ENCODE assay signal across 9 cellular contexts in genomic region chr4:123606946-123607542, GRCh38.
A peak's percentile ranks its signal among the peaks of the same experiment; 100 is the strongest.
DNase-seq lines count a peak whose midpoint lies in the region; ATAC-seq and TF ChIP-seq lines count a peak whose summit lies in the region.
"Had no signal": no experiment of that assay in that cellular context is flagged by ENCODE, and none has a peak within 500 bp of the region (broad histone marks: within the 10 kb centered on the region; RNA-seq: fewer than 3 reads in every experiment).

No MANE protein-coding gene starts in this region.

- no peaks in the 10 kb centered on the region for H3K27me3 ChIP-seq in CD8-positive, alpha-beta memory T cell (ENCODE audit: insufficient read depth, low read length, poor library complexity, severe bottlenecking)

- H3K36me3 ChIP-seq in CD8-positive, alpha-beta memory T cell (ENCODE audit: insufficient read depth, low read length): no peaks in the 10 kb centered on the region

- no peaks in the 10 kb centered on the region for H3K9me3 Mint-ChIP-seq in CD8-positive, alpha-beta memory T cell
- H3K9me3 Mint-ChIP-seq in activated CD8-positive, alpha-beta T cell treated with anti-CD3 and anti-CD28 coated beads for 36 hours: peaks cover 4% of the 10 kb centered on the region
- H3K9me3 Mint-ChIP-seq in WTC11: peaks cover 7% of the 10 kb centered on the region; the same call in 1 of the 2 replicates

- H3K4me3 ChIP-seq in CD8-positive, alpha-beta memory T cell (ENCODE audit: low read length): no peak overlapping the region
- H3K4me3 ChIP-seq: mucosa of descending colon had no signal

- H3K4me1 ChIP-seq in CD8-positive, alpha-beta memory T cell (ENCODE audit: insufficient read depth, low read length): no peaks in the 10 kb centered on the region

- peak overlapping the region in 4 of 7 donors; percentile 6 to 21 (median 13) for H3K4me3 Mint-ChIP-seq in CD8-positive, alpha-beta memory T cell
- peak overlapping the region; percentile 1 for H3K4me3 Mint-ChIP-seq in activated CD8-positive, alpha-beta T cell treated with anti-CD3 and anti-CD28 coated beads for 36 hours
- no peak overlapping the region for H3K4me3 Mint-ChIP-seq in WTC11

- intact Hi-C loops in activated CD8-positive, alpha-beta T cell treated with anti-CD3 and anti-CD28 coated beads for 36 hours (cut with micrococcal nuclease): no loop called here

- no peak overlapping the region for H3K27ac ChIP-seq in CD8-positive, alpha-beta memory T cell (ENCODE audit: low read depth, low read length)

- ATAC-seq in GM19467 (IDR thresholded peaks at IDR 0.05; ENCODE audit: unreplicated experiment): peak; percentile 85
- peak; percentile 71 for ATAC-seq in HG03196 (IDR thresholded peaks at IDR 0.05; ENCODE audit: unreplicated experiment)
- ATAC-seq in activated CD8-positive, alpha-beta T cell treated with anti-CD3 and anti-CD28 coated beads for 36 hours: peak; percentile 64
- no peak for ATAC-seq in WTC11
- no peak for ATAC-seq in HG02642 (IDR thresholded peaks at IDR 0.05; ENCODE audit: poor library complexity, unreplicated experiment)
- ATAC-seq: mucosa of descending colon had no signal

- no peaks in the 10 kb centered on the region for H3K36me3 Mint-ChIP-seq in CD8-positive, alpha-beta memory T cell
- H3K36me3 Mint-ChIP-seq in activated CD8-positive, alpha-beta T cell treated with anti-CD3 and anti-CD28 coated beads for 36 hours (ENCODE audit: low read depth): peaks cover 1% of the 10 kb centered on the region
- no peaks in the 10 kb centered on the region for H3K36me3 Mint-ChIP-seq in WTC11

- no peaks in the 10 kb centered on the region for H3K27me3 Mint-ChIP-seq in CD8-positive, alpha-beta memory T cell
- no peaks in the 10 kb centered on the region for H3K27me3 Mint-ChIP-seq in activated CD8-positive, alpha-beta T cell treated with anti-CD3 and anti-CD28 coated beads for 36 hours
- H3K27me3 Mint-ChIP-seq in WTC11 (ENCODE audit: low read depth): no peaks in the 10 kb centered on the region; the same call in 1 of the 2 replicates

- DNase-seq in CD8-positive, alpha-beta memory T cell: peak in 1 of 5 donors; percentile 8
- DNase-seq in activated CD8-positive, alpha-beta T cell treated with anti-CD3 and anti-CD28 coated beads for 36 hours: peak; percentile 39
- DNase-seq in stimulated activated CD4-positive, alpha-beta T cell treated with anti-CD3 and anti-CD28 coated beads, Interleukin-2, amount 100 ng/mL, for 24 hours: no peak
- DNase-seq in WTC11 (ENCODE audit: low spot score): no peak
- DNase-seq in activated CD4-positive, alpha-beta T cell treated with anti-CD3 and anti-CD28 coated beads, Interleukin-2, amount 50 U/mL, for 4 hours: no peak
- DNase-seq: mucosa of descending colon had no signal

- no peaks in the 10 kb centered on the region for H3K9me3 ChIP-seq in CD8-positive, alpha-beta memory T cell (ENCODE audit: low read length)
- H3K9me3 ChIP-seq: mucosa of descending colon had no signal

- TF ChIP-seq CTCF in activated CD8-positive, alpha-beta T cell treated with anti-CD3 and anti-CD28 coated beads for 36 hours (IDR thresholded peaks at IDR 0.05): no peak
- TF ChIP-seq CTCF in WTC11 (IDR thresholded peaks at IDR 0.05): no peak

- CTCF ChIA-PET in CD8-positive, alpha-beta memory T cell (lab: Charles Lee): no interaction called here
- CTCF ChIA-PET in activated CD8-positive, alpha-beta T cell treated with anti-CD3 and anti-CD28 coated beads for 36 hours (lab: Charles Lee): interaction anchor here (1.0 to 1.2 kb wide), 3 partner anchors 11 to 43 kb away, joined by 3 to 6 read pairs (median 5); no protein-coding TSS in a partner anchor
- CTCF ChIA-PET in WTC11 (lab: Charles Lee): no interaction called here

- H3K27ac Mint-ChIP-seq in CD8-positive, alpha-beta memory T cell: peak overlapping the region; percentile 1 to 90 (median 22)
- H3K27ac Mint-ChIP-seq in activated CD8-positive, alpha-beta T cell treated with anti-CD3 and anti-CD28 coated beads for 36 hours: peak overlapping the region; percentile 50
- H3K27ac Mint-ChIP-seq in WTC11: no peak overlapping the region

- POLR2A ChIA-PET in CD8-positive, alpha-beta memory T cell (lab: Charles Lee): no interaction called here
- POLR2A ChIA-PET in activated CD8-positive, alpha-beta T cell treated with anti-CD3 and anti-CD28 coated beads for 36 hours (lab: Charles Lee): no interaction called here
- POLR2A ChIA-PET in WTC11 (lab: Charles Lee): no interaction called here

- peaks cover 17 to 35% (median 18%) of the 10 kb centered on the region in 3 donors for H3K4me1 Mint-ChIP-seq in CD8-positive, alpha-beta memory T cell
- H3K4me1 Mint-ChIP-seq in activated CD8-positive, alpha-beta T cell treated with anti-CD3 and anti-CD28 coated beads for 36 hours (ENCODE audit: low read depth): peaks cover 36% of the 10 kb centered on the region
- peaks cover 1% of the 10 kb centered on the region; the same call in 1 of the 2 replicates for H3K4me1 Mint-ChIP-seq in WTC11

TF ChIP-seq in WTC11, 78 proteins besides CTCF, POLR2A, EP300 and RAD21 (continues in another document):
- no peak for TF ChIP-seq E2F5 (CRISPR knock-in tag; IDR thresholded peaks at IDR 0.05)
- no peak for TF ChIP-seq FOXP1 (CRISPR knock-in tag; IDR thresholded peaks at IDR 0.05; ENCODE audit: borderline replicate concordance)
- TF ChIP-seq ZNF532 (CRISPR knock-in tag; IDR thresholded peaks at IDR 0.05; ENCODE audit: borderline replicate concordance): no peak
- no peak for TF ChIP-seq USF2 (CRISPR knock-in tag; IDR thresholded peaks at IDR 0.05)
- no peak for TF ChIP-seq ZNF317 (CRISPR knock-in tag; IDR thresholded peaks at IDR 0.05; ENCODE audit: borderline replicate concordance, low read depth)
- no peak for TF ChIP-seq NR3C1 (CRISPR knock-in tag; conservative IDR thresholded peaks at IDR 0.05; ENCODE audit: low read depth)
- TF ChIP-seq RORB (CRISPR knock-in tag; IDR thresholded peaks at IDR 0.05): no peak
- no peak for TF ChIP-seq SMAD3 (CRISPR knock-in tag; IDR thresholded peaks at IDR 0.05; ENCODE audit: borderline replicate concordance)
- TF ChIP-seq FOXJ3 (CRISPR knock-in tag; IDR thresholded peaks at IDR 0.05; ENCODE audit: borderline replicate concordance): no peak
- TF ChIP-seq ZNF396 (CRISPR knock-in tag; IDR thresholded peaks at IDR 0.05; ENCODE audit: borderline replicate concordance): no peak
- no peak for TF ChIP-seq ZSCAN18 (CRISPR knock-in tag; IDR thresholded peaks at IDR 0.05)
- TF ChIP-seq TEAD1 (CRISPR knock-in tag; IDR thresholded peaks at IDR 0.05): no peak
- no peak for TF ChIP-seq ETV6 (CRISPR knock-in tag; IDR thresholded peaks at IDR 0.05)

Comparison
In these comparisons a context has a peak if more than half of its experiments do, and no peak if none do; other contexts are left out.
1. ATAC-seq: peak in GM19467 (single experiment), HG03196 (single experiment) and activated CD8-positive, alpha-beta T cell treated with anti-CD3 and anti-CD28 coated beads for 36 hours (single experiment); none in WTC11 (single experiment) and HG02642 (single experiment).